ENCODE assay signal across 16 cellular contexts in genomic region chr10:28627102-28627501, GRCh38.
"Had no signal": no experiment of that assay in that cellular context is flagged by ENCODE, and none has a peak within 500 bp of the region (broad histone marks: within the 10 kb centered on the region; RNA-seq: fewer than 3 reads in every experiment).

No MANE protein-coding gene starts in this region.

- H3K9me3 ChIP-seq: heart left ventricle, lower lobe of right lung, sigmoid colon, upper lobe of left lung had no signal

- H3K36me3 ChIP-seq: lower lobe of right lung, neural progenitor cell had no signal

- H3K27ac ChIP-seq: heart left ventricle, lower lobe of right lung, neural progenitor cell, sigmoid colon, upper lobe of left lung had no signal

- H3K4me1 ChIP-seq: lower lobe of right lung, neural progenitor cell had no signal

- ATAC-seq: activated naive CD4-positive, alpha-beta T cell treated with anti-CD3 and anti-CD28 coated beads, Interleukin-2, amount 50 U/mL, for 72 hours; activated T-cell treated with anti-CD3 and anti-CD28 coated beads, Interleukin-2, amount 50 U/mL, for 4 hours; heart left ventricle; lower lobe of right lung; stimulated activated naive CD8-positive, alpha-beta T cell treated with anti-CD3 and anti-CD28 coated beads, Interleukin-15, amount 100 ng/mL, for 72 hours had no signal

- H3K27me3 ChIP-seq: neural progenitor cell, sigmoid colon, upper lobe of left lung had no signal

- H3K4me3 ChIP-seq: heart left ventricle, lower lobe of right lung, neural progenitor cell, sigmoid colon, upper lobe of left lung had no signal

- H3K9ac ChIP-seq: neural progenitor cell had no signal

- DNase-seq: activated CD4-positive, alpha-beta memory T cell treated with anti-CD3 and anti-CD28 coated beads, Interleukin-2, amount 10 ng/mL, durations not matched to agents 7 days and 5 days; activated effector memory CD4-positive, alpha-beta T cell treated with Interleukin-2 at 50 U/mL for 16 hours; activated T-cell treated with anti-CD3 and anti-CD28 coated beads, Interleukin-2, amount 50 U/mL, for 4 hours; amygdala; effector CD8-positive, alpha-beta T cell; foreskin melanocyte; heart left ventricle; immature natural killer cell; lower lobe of right lung; sigmoid colon; stimulated activated CD4-positive, alpha-beta T cell treated with anti-CD3 and anti-CD28 coated beads, Interleukin-1b, Interleukin-23, amount 100 ng/mL, for 48 hours; stimulated activated naive CD8-positive, alpha-beta T cell treated with anti-CD3 and anti-CD28 coated beads, Interleukin-15, amount 100 ng/mL, for 72 hours; T-helper 9 cell; upper lobe of left lung had no signal
